ENCODE assay signal across 18 cellular contexts in the genomic region with DNA sequence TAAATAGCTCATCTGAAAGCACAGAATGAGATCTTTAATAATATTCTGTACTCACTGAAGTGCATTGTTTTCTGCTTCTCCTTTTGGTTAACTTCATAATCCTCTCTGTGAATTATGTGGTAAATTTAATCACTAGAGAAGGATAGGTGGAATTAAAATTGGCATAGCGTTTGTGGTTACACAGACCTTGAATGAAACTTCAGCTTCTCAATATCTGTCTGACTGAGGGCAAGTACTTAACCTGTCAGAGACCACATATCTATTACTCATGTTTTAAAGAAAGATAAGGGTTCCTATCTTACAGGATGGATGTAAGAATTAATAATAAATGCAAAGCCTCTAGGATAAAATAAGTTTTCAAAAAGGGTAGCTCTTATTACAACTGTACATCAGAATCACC.
DNase-seq lines count a peak whose midpoint lies in the region; ATAC-seq, FAIRE-seq and TF ChIP-seq lines count a peak whose summit lies in the region.
"Had no signal": no experiment of that assay in that cellular context is flagged by ENCODE, and none has a peak within 500 bp of the region (broad histone marks: within the 10 kb centered on the region; RNA-seq: fewer than 3 reads in every experiment).

No MANE protein-coding gene starts in this region.

- peaks cover 39% of the 10 kb centered on the region for H3K4me1 ChIP-seq in KMS-11 (ENCODE audit: low read depth, poor library complexity, severe bottlenecking)
- H3K4me1 ChIP-seq: A549 had no signal

- TF ChIP-seq CTCF in KMS-11 (conservative IDR thresholded peaks at IDR 0.05; ENCODE audit: low read depth, low read length) = no peak
- TF ChIP-seq CTCF in omental fat pad (IDR thresholded peaks at IDR 0.05) = no peak

- H3K4me2 ChIP-seq in KMS-11 = peak overlapping the region; percentile 29
- H3K4me2 ChIP-seq: A549, GM23338 had no signal

- H3K36me3 ChIP-seq in KMS-11 (ENCODE audit: insufficient read depth) = no peaks in the 10 kb centered on the region

- H4K20me1 ChIP-seq in KMS-11 (ENCODE audit: insufficient read depth) = no peaks in the 10 kb centered on the region

- H3K27ac ChIP-seq in KMS-11 = peak overlapping the region; percentile 1; the same call in 1 of the 2 replicates
- H3K27ac ChIP-seq: A549, C4-2B had no signal

- DNase-seq in GM19239 (ENCODE audit: insufficient read length, low spot score) = no peak
- peak; percentile 17 for DNase-seq in astrocyte of the hippocampus (ENCODE audit: low read depth, low spot score)
- DNase-seq in omental fat pad (ENCODE audit: low spot score) = no peak
- DNase-seq in activated gamma-delta T cell (lab: John Stamatoyannopoulos, UW) = no peak
- DNase-seq in NCI-H524 (lab: John Stamatoyannopoulos, UW) = no peak
- DNase-seq: BE2C; CD4-positive, alpha-beta memory T cell; COR-L47; DND-41; GDM1; H7 had no signal

- ATAC-seq in omental fat pad (ENCODE audit: low FRiP score) = no peak
- ATAC-seq in HG02623 (IDR thresholded peaks at IDR 0.05; ENCODE audit: unreplicated experiment) = no peak
- ATAC-seq: A549, GM23338, HepG2 had no signal

- H3K27me3 ChIP-seq in KMS-11 (ENCODE audit: insufficient read depth, low read depth) = no peaks in the 10 kb centered on the region
- H3K27me3 ChIP-seq: BE2C had no signal

- H2AFZ ChIP-seq in KMS-11 (ENCODE audit: low read depth) = no peak overlapping the region
- H2AFZ ChIP-seq: GM23338 had no signal

- no peak overlapping the region for H3K9ac ChIP-seq in KMS-11

- FAIRE-seq in GM19239 (lab: Jason Lieb, UNC) = peak; percentile 35
- FAIRE-seq: A549, HepG2, HTR-8/SVneo had no signal

- H3K4me3 ChIP-seq in KMS-11 (IDR thresholded peaks at IDR 0.05; ENCODE audit: insufficient read depth, low read depth, low read length) = no peak overlapping the region
- H3K4me3 ChIP-seq: A549, GM23338 had no signal

- no peaks in the 10 kb centered on the region for H3K79me2 ChIP-seq in KMS-11 (ENCODE audit: insufficient read depth, low read depth)
